13 cellular contexts compared by ENCODE assay signal in genomic region chr22:21582801-21583740, GRCh38. TPM values are rescaled to one million over a fixed set of nuclear protein-coding genes. Genes with fewer than 3 reads are reported as not detected.
DNase-seq lines count a peak whose midpoint lies in the region; ATAC-seq and TF ChIP-seq lines count a peak whose summit lies in the region.
"Had no signal": no experiment of that assay in that cellular context is flagged by ENCODE, and none has a peak within 500 bp of the region (broad histone marks: within the 10 kb centered on the region; RNA-seq: fewer than 3 reads in every experiment).

No MANE protein-coding gene starts in this region.

- POLR2A ChIA-PET in naive thymus-derived CD4-positive, alpha-beta T cell (lab: Charles Lee), result no interaction called here

- peaks cover 6% of the 10 kb centered on the region for H3K36me3 ChIP-seq in CD4-positive, CD25-positive, alpha-beta regulatory T cell (ENCODE audit: control insufficient read depth, insufficient read depth, low read length)
- peaks cover 0 to 16% (median 0%) of the 10 kb centered on the region in 3 experiments for H3K36me3 ChIP-seq in naive thymus-derived CD4-positive, alpha-beta T cell (ENCODE audit: control insufficient read depth in 2 of 3, insufficient read depth in 3 of 3, low read length in 3 of 3)
- no peaks in the 10 kb centered on the region for H3K36me3 ChIP-seq in MM.1S (replicated peaks; ENCODE audit: insufficient read depth, low read length)
- H3K36me3 ChIP-seq: tibial artery had no signal

- CTCF ChIA-PET in naive thymus-derived CD4-positive, alpha-beta T cell (lab: Charles Lee), result no interaction called here

- no peak for ATAC-seq in CD4-positive, CD25-positive, alpha-beta regulatory T cell (ENCODE audit: low read depth in 2 of 2)
- ATAC-seq in naive thymus-derived CD4-positive, alpha-beta T cell, result no peak
- ATAC-seq in GM21528 (IDR thresholded peaks at IDR 0.05; ENCODE audit: low FRiP score, unreplicated experiment), result no peak

- H2AFZ ChIP-seq in MM.1S (ENCODE audit: low read length), result no peak overlapping the region

- no peaks in the 10 kb centered on the region for H3K9me2 ChIP-seq in MM.1S (replicated peaks; ENCODE audit: insufficient read depth, low read length)

- H3K4me1 Mint-ChIP-seq in CD4-positive, CD25-positive, alpha-beta regulatory T cell, result peaks cover 9 to 71% (median 45%) of the 10 kb centered on the region in 4 donors
- H3K4me1 Mint-ChIP-seq in IgD-negative memory B cell, result peaks cover 38 to 43% (median 39%) of the 10 kb centered on the region in 3 donors
- H3K4me1 Mint-ChIP-seq in activated naive CD8-positive, alpha-beta T cell treated with anti-CD3 and anti-CD28 coated beads for 36 hours, result peaks cover 42% of the 10 kb centered on the region
- H3K4me1 Mint-ChIP-seq in naive thymus-derived CD4-positive, alpha-beta T cell, result peaks cover 29 to 74% (median 47%) of the 10 kb centered on the region in 7 donors
- peaks cover 13% of the 10 kb centered on the region for H3K4me1 Mint-ChIP-seq in activated T-helper 2 cell treated with anti-CD3 and anti-CD28 coated beads, Interferon-gamma antibody, Interleukin-2, Interleukin-4, amounts not matched to agents 10 μg/mL and 5 μg/mL and 100 μg/mL, durations not matched to agents 14 hours and 24 hours and 36 hours (ENCODE audit: low read depth)

- H3K27ac Mint-ChIP-seq in CD4-positive, CD25-positive, alpha-beta regulatory T cell, result peak overlapping the region in 2 of 3 donors; percentile 32 to 78
- H3K27ac Mint-ChIP-seq in IgD-negative memory B cell, result peak overlapping the region; percentile 69 to 83 (median 83)
- H3K27ac Mint-ChIP-seq in activated naive CD8-positive, alpha-beta T cell treated with anti-CD3 and anti-CD28 coated beads for 36 hours, result peak overlapping the region; percentile 35
- peak overlapping the region in 7 of 9 donors; percentile 0 to 81 (median 54) for H3K27ac Mint-ChIP-seq in naive thymus-derived CD4-positive, alpha-beta T cell
- no peak overlapping the region for H3K27ac Mint-ChIP-seq in activated T-helper 2 cell treated with anti-CD3 and anti-CD28 coated beads, Interferon-gamma antibody, Interleukin-2, Interleukin-4, amounts not matched to agents 10 μg/mL and 5 μg/mL and 100 μg/mL, durations not matched to agents 14 hours and 24 hours and 36 hours

- no peak overlapping the region for H3K4me2 ChIP-seq in MM.1S (ENCODE audit: low read depth, low read length)

- DNase-seq in CD4-positive, CD25-positive, alpha-beta regulatory T cell, result no peak
- DNase-seq in activated naive CD8-positive, alpha-beta T cell treated with anti-CD3 and anti-CD28 coated beads for 36 hours, result no peak
- no peak for DNase-seq in naive thymus-derived CD4-positive, alpha-beta T cell
- DNase-seq in effector CD4-positive, alpha-beta T cell, result no peak
- no peak for DNase-seq in MM.1S
- no peak for DNase-seq in activated T-helper 2 cell treated with anti-CD3 and anti-CD28 coated beads, Interferon-gamma antibody, Interleukin-2, Interleukin-4, amounts not matched to agents 10 μg/mL and 5 μg/mL and 100 μg/mL, durations not matched to agents 14 hours and 24 hours and 36 hours (ENCODE audit: low spot score)
- DNase-seq: activated CD8-positive, alpha-beta memory T cell treated with anti-CD3 and anti-CD28 coated beads, Interleukin-2, amount 50 U/mL, for 48 hours; cerebellar nuclear complex; foreskin fibroblast; NCI-H82; tibial artery had no signal

- peak overlapping the region in 3 of 4 donors; percentile 15 to 36 (median 21) for H3K4me3 Mint-ChIP-seq in CD4-positive, CD25-positive, alpha-beta regulatory T cell
- no peak overlapping the region for H3K4me3 Mint-ChIP-seq in IgD-negative memory B cell
- H3K4me3 Mint-ChIP-seq in activated naive CD8-positive, alpha-beta T cell treated with anti-CD3 and anti-CD28 coated beads for 36 hours, result no peak overlapping the region
- H3K4me3 Mint-ChIP-seq in naive thymus-derived CD4-positive, alpha-beta T cell, result peak overlapping the region in 7 of 10 donors; percentile 1 to 67 (median 8)
- H3K4me3 Mint-ChIP-seq in activated T-helper 2 cell treated with anti-CD3 and anti-CD28 coated beads, Interferon-gamma antibody, Interleukin-2, Interleukin-4, amounts not matched to agents 10 μg/mL and 5 μg/mL and 100 μg/mL, durations not matched to agents 14 hours and 24 hours and 36 hours (ENCODE audit: low read depth), result no peak overlapping the region

- peaks cover 25% of the 10 kb centered on the region for H3K4me1 ChIP-seq in CD4-positive, CD25-positive, alpha-beta regulatory T cell (ENCODE audit: control insufficient read depth, insufficient read depth, low read length, poor library complexity, severe bottlenecking)
- peaks cover 14% of the 10 kb centered on the region in 2 donors for H3K4me1 ChIP-seq in naive thymus-derived CD4-positive, alpha-beta T cell (ENCODE audit: control insufficient read depth in 2 of 2, insufficient read depth in 2 of 2, low read length in 2 of 2)
- peaks cover 16% of the 10 kb centered on the region for H3K4me1 ChIP-seq in MM.1S (ENCODE audit: low read length)

- intact Hi-C loops in naive thymus-derived CD4-positive, alpha-beta T cell (cut with micrococcal nuclease), result no loop called here
- intact Hi-C loops in activated T-helper 2 cell treated with anti-CD3 and anti-CD28 coated beads, Interferon-gamma antibody, Interleukin-2, Interleukin-4, amounts not matched to agents 10 μg/mL and 5 μg/mL and 100 μg/mL, durations not matched to agents 14 hours and 24 hours and 36 hours (cut with micrococcal nuclease), result no loop called here

- H3K27me3 ChIP-seq in CD4-positive, CD25-positive, alpha-beta regulatory T cell (ENCODE audit: control insufficient read depth, insufficient read depth, low read length), result no peaks in the 10 kb centered on the region
- H3K27me3 ChIP-seq in naive thymus-derived CD4-positive, alpha-beta T cell (ENCODE audit: control insufficient read depth in 2 of 2, insufficient read depth in 2 of 2, low read length in 2 of 2), result no peaks in the 10 kb centered on the region
- H3K27me3 ChIP-seq in MM.1S (replicated peaks; ENCODE audit: insufficient read depth, low read length), result no peaks in the 10 kb centered on the region
- H3K27me3 ChIP-seq: tibial artery had no signal

- H3K27me3 Mint-ChIP-seq in CD4-positive, CD25-positive, alpha-beta regulatory T cell, result peaks cover 4% of the 10 kb centered on the region
- no peaks in the 10 kb centered on the region for H3K27me3 Mint-ChIP-seq in IgD-negative memory B cell
- no peaks in the 10 kb centered on the region for H3K27me3 Mint-ChIP-seq in activated naive CD8-positive, alpha-beta T cell treated with anti-CD3 and anti-CD28 coated beads for 36 hours
- H3K27me3 Mint-ChIP-seq in naive thymus-derived CD4-positive, alpha-beta T cell, result no peaks in the 10 kb centered on the region
- H3K27me3 Mint-ChIP-seq in activated T-helper 2 cell treated with anti-CD3 and anti-CD28 coated beads, Interferon-gamma antibody, Interleukin-2, Interleukin-4, amounts not matched to agents 10 μg/mL and 5 μg/mL and 100 μg/mL, durations not matched to agents 14 hours and 24 hours and 36 hours (ENCODE audit: low read depth), result no peaks in the 10 kb centered on the region

- no peak for TF ChIP-seq CTCF in MM.1S (IDR thresholded peaks at IDR 0.05; ENCODE audit: low read length)

- peaks cover 14% of the 10 kb centered on the region for H3K36me3 Mint-ChIP-seq in CD4-positive, CD25-positive, alpha-beta regulatory T cell
- H3K36me3 Mint-ChIP-seq in IgD-negative memory B cell, result peaks cover 3% of the 10 kb centered on the region
- H3K36me3 Mint-ChIP-seq in activated naive CD8-positive, alpha-beta T cell treated with anti-CD3 and anti-CD28 coated beads for 36 hours, result peaks cover 14% of the 10 kb centered on the region
- peaks cover 0 to 12% (median 3%) of the 10 kb centered on the region in 5 donors for H3K36me3 Mint-ChIP-seq in naive thymus-derived CD4-positive, alpha-beta T cell
- H3K36me3 Mint-ChIP-seq in activated T-helper 2 cell treated with anti-CD3 and anti-CD28 coated beads, Interferon-gamma antibody, Interleukin-2, Interleukin-4, amounts not matched to agents 10 μg/mL and 5 μg/mL and 100 μg/mL, durations not matched to agents 14 hours and 24 hours and 36 hours (ENCODE audit: low read depth), result peaks cover 22% of the 10 kb centered on the region

- H3K27ac ChIP-seq in CD4-positive, CD25-positive, alpha-beta regulatory T cell (ENCODE audit: insufficient read depth, low read length, poor library complexity, severe bottlenecking), result no peak overlapping the region
- no peak overlapping the region for H3K27ac ChIP-seq in naive thymus-derived CD4-positive, alpha-beta T cell (ENCODE audit: low read depth, low read length)
- no peak overlapping the region for H3K27ac ChIP-seq in MM.1S (ENCODE audit: low read length)
- H3K27ac ChIP-seq: tibial artery had no signal

- no peaks in the 10 kb centered on the region for H3K9me3 Mint-ChIP-seq in CD4-positive, CD25-positive, alpha-beta regulatory T cell
- H3K9me3 Mint-ChIP-seq in IgD-negative memory B cell, result no peaks in the 10 kb centered on the region
- H3K9me3 Mint-ChIP-seq in activated naive CD8-positive, alpha-beta T cell treated with anti-CD3 and anti-CD28 coated beads for 36 hours, result no peaks in the 10 kb centered on the region
- H3K9me3 Mint-ChIP-seq in naive thymus-derived CD4-positive, alpha-beta T cell, result no peaks in the 10 kb centered on the region
- H3K9me3 Mint-ChIP-seq in activated T-helper 2 cell treated with anti-CD3 and anti-CD28 coated beads, Interferon-gamma antibody, Interleukin-2, Interleukin-4, amounts not matched to agents 10 μg/mL and 5 μg/mL and 100 μg/mL, durations not matched to agents 14 hours and 24 hours and 36 hours, result no peaks in the 10 kb centered on the region

- peaks cover 60% of the 10 kb centered on the region for H4K20me1 ChIP-seq in MM.1S (ENCODE audit: insufficient read depth, low read length)

- H3K9ac ChIP-seq in MM.1S (ENCODE audit: low read length), result no peak overlapping the region

- H3K9me3 ChIP-seq in CD4-positive, CD25-positive, alpha-beta regulatory T cell (ENCODE audit: control insufficient read depth in 2 of 2, low read length in 2 of 2), result no peaks in the 10 kb centered on the region
- H3K9me3 ChIP-seq in naive thymus-derived CD4-positive, alpha-beta T cell (ENCODE audit: control insufficient read depth in 2 of 3, low read length in 3 of 3), result no peaks in the 10 kb centered on the region
- no peaks in the 10 kb centered on the region for H3K9me3 ChIP-seq in MM.1S (replicated peaks; ENCODE audit: insufficient read depth, low read length)
- H3K9me3 ChIP-seq: tibial artery had no signal

- H3K4me3 ChIP-seq in CD4-positive, CD25-positive, alpha-beta regulatory T cell (ENCODE audit: low read depth, low read length), result peak overlapping the region; percentile 7
- no peak overlapping the region for H3K4me3 ChIP-seq in naive thymus-derived CD4-positive, alpha-beta T cell (ENCODE audit: low read length)
- no peak overlapping the region for H3K4me3 ChIP-seq in MM.1S (ENCODE audit: low read length)
- H3K4me3 ChIP-seq: tibial artery had no signal

- H3K79me2 ChIP-seq in MM.1S (ENCODE audit: low read length), result peaks cover 94% of the 10 kb centered on the region

- H3F3A ChIP-seq in MM.1S (ENCODE audit: insufficient read depth, low read length), result peaks cover 9% of the 10 kb centered on the region

RNA-seq across cellular contexts. Expression of gene UBE2L3, which starts 15.6 kb away (rescaled TPM):
- 33.7 TPM for total RNA-seq in CD4-positive, CD25-positive, alpha-beta regulatory T cell
- 100 to 1,000 TPM in 3 of 4 donors, 10 to 100 TPM in 1; 98.4 to 124 (median 110) TPM for polyA plus RNA-seq in CD4-positive, CD25-positive, alpha-beta regulatory T cell
- 106 TPM for polyA plus RNA-seq in IgD-negative memory B cell
- 10 to 100 TPM; 70.0 to 72.9 TPM for total RNA-seq in activated naive CD8-positive, alpha-beta T cell treated with anti-CD3 and anti-CD28 coated beads for 36 hours
- 10 to 100 TPM; 22.5 to 55.0 (median 34.2) TPM for total RNA-seq in naive thymus-derived CD4-positive, alpha-beta T cell
- polyA plus RNA-seq in naive thymus-derived CD4-positive, alpha-beta T cell, result 100 to 1,000 TPM in 1 of 2 donors, 10 to 100 TPM in 1; 89.8 to 101 TPM
- total RNA-seq in activated T-helper 2 cell treated with anti-CD3 and anti-CD28 coated beads, Interferon-gamma antibody, Interleukin-2, Interleukin-4, amounts not matched to agents 10 μg/mL and 5 μg/mL and 100 μg/mL, durations not matched to agents 14 hours and 24 hours and 36 hours, result 63.5 and 65.5 TPM in 2 replicates

RNA-seq across cellular contexts. Expression of gene RIMBP3C, which starts 31.8 kb away (rescaled TPM):
- 0.47 TPM for total RNA-seq in CD4-positive, CD25-positive, alpha-beta regulatory T cell
- polyA plus RNA-seq in CD4-positive, CD25-positive, alpha-beta regulatory T cell, result under 1 TPM in 3 of 4 donors, not detected in 1; 0.38 to 0.87 (median 0.52) TPM
- polyA plus RNA-seq in IgD-negative memory B cell, result 0.29 TPM
- total RNA-seq in activated naive CD8-positive, alpha-beta T cell treated with anti-CD3 and anti-CD28 coated beads for 36 hours, result under 1 TPM; 0.06 to 0.20 TPM
- 1 to 10 TPM in 2 of 5 experiments, under 1 TPM in 3; 0.27 to 4.4 (median 0.77) TPM for total RNA-seq in naive thymus-derived CD4-positive, alpha-beta T cell
- polyA plus RNA-seq in naive thymus-derived CD4-positive, alpha-beta T cell, result 1 to 10 TPM in 1 of 2 donors, under 1 TPM in 1; 0.22 to 1.4 TPM
- total RNA-seq in activated T-helper 2 cell treated with anti-CD3 and anti-CD28 coated beads, Interferon-gamma antibody, Interleukin-2, Interleukin-4, amounts not matched to agents 10 μg/mL and 5 μg/mL and 100 μg/mL, durations not matched to agents 14 hours and 24 hours and 36 hours, result 0.18 and 0.34 TPM in 2 replicates

RNA-seq across cellular contexts. Expression of gene YDJC, which starts 46.8 kb away (rescaled TPM):
- 34.4 TPM for total RNA-seq in CD4-positive, CD25-positive, alpha-beta regulatory T cell
- polyA plus RNA-seq in CD4-positive, CD25-positive, alpha-beta regulatory T cell, result 10 to 100 TPM; 55.0 to 70.0 (median 55.6) TPM
- 94.2 TPM for polyA plus RNA-seq in IgD-negative memory B cell
- total RNA-seq in activated naive CD8-positive, alpha-beta T cell treated with anti-CD3 and anti-CD28 coated beads for 36 hours, result 10 to 100 TPM; 83.0 to 86.4 TPM
- total RNA-seq in naive thymus-derived CD4-positive, alpha-beta T cell, result 10 to 100 TPM; 29.0 to 56.0 (median 38.0) TPM
- polyA plus RNA-seq in naive thymus-derived CD4-positive, alpha-beta T cell, result 10 to 100 TPM; 51.4 to 75.8 TPM
- 44.3 and 49.6 TPM in 2 replicates for total RNA-seq in activated T-helper 2 cell treated with anti-CD3 and anti-CD28 coated beads, Interferon-gamma antibody, Interleukin-2, Interleukin-4, amounts not matched to agents 10 μg/mL and 5 μg/mL and 100 μg/mL, durations not matched to agents 14 hours and 24 hours and 36 hours

RNA-seq across cellular contexts. Expression of gene CCDC116, which starts 49.5 kb away (rescaled TPM):
- total RNA-seq in CD4-positive, CD25-positive, alpha-beta regulatory T cell, result not detected
- polyA plus RNA-seq in CD4-positive, CD25-positive, alpha-beta regulatory T cell, result not detected
- 0.11 TPM for polyA plus RNA-seq in IgD-negative memory B cell
- under 1 TPM; 0.29 to 0.34 TPM for total RNA-seq in activated naive CD8-positive, alpha-beta T cell treated with anti-CD3 and anti-CD28 coated beads for 36 hours
- under 1 TPM in 4 of 5 experiments, not detected in 1; 0.21 to 0.43 (median 0.27) TPM for total RNA-seq in naive thymus-derived CD4-positive, alpha-beta T cell
- polyA plus RNA-seq in naive thymus-derived CD4-positive, alpha-beta T cell, result not detected
- total RNA-seq in activated T-helper 2 cell treated with anti-CD3 and anti-CD28 coated beads, Interferon-gamma antibody, Interleukin-2, Interleukin-4, amounts not matched to agents 10 μg/mL and 5 μg/mL and 100 μg/mL, durations not matched to agents 14 hours and 24 hours and 36 hours, result 0.59 and 0.78 TPM in 2 replicates

RNA-seq across cellular contexts. Expression of gene SDF2L1, which starts 59.0 kb away (rescaled TPM):
- 29.9 TPM for total RNA-seq in CD4-positive, CD25-positive, alpha-beta regulatory T cell
- 10 to 100 TPM; 65.4 to 89.3 (median 75.5) TPM for polyA plus RNA-seq in CD4-positive, CD25-positive, alpha-beta regulatory T cell
- polyA plus RNA-seq in IgD-negative memory B cell, result 61.5 TPM
- total RNA-seq in activated naive CD8-positive, alpha-beta T cell treated with anti-CD3 and anti-CD28 coated beads for 36 hours, result 10 to 100 TPM; 52.6 to 53.8 TPM
- total RNA-seq in naive thymus-derived CD4-positive, alpha-beta T cell, result 10 to 100 TPM; 22.1 to 99.8 (median 31.7) TPM
- 10 to 100 TPM; 70.2 to 72.4 TPM for polyA plus RNA-seq in naive thymus-derived CD4-positive, alpha-beta T cell
- 95.6 and 97.9 TPM in 2 replicates for total RNA-seq in activated T-helper 2 cell treated with anti-CD3 and anti-CD28 coated beads, Interferon-gamma antibody, Interleukin-2, Interleukin-4, amounts not matched to agents 10 μg/mL and 5 μg/mL and 100 μg/mL, durations not matched to agents 14 hours and 24 hours and 36 hours

Comparison
In these comparisons a context has a peak if more than half of its experiments do, and no peak if none do; other contexts are left out.
1. H3K4me3 Mint-ChIP-seq: peak in CD4-positive, CD25-positive, alpha-beta regulatory T cell (3 of 4) and naive thymus-derived CD4-positive, alpha-beta T cell (7 of 10); none in IgD-negative memory B cell (0 of 4), activated naive CD8-positive, alpha-beta T cell treated with anti-CD3 and anti-CD28 coated beads for 36 hours (single experiment) and activated T-helper 2 cell treated with anti-CD3 and anti-CD28 coated beads, Interferon-gamma antibody, Interleukin-2, Interleukin-4, amounts not matched to agents 10 μg/mL and 5 μg/mL and 100 μg/mL, durations not matched to agents 14 hours and 24 hours and 36 hours (single experiment).